ENCODE assay signal across 13 cellular contexts in genomic region chr10:110310741-110311140, GRCh38. TPM values are rescaled to one million over a fixed set of nuclear protein-coding genes. Genes with fewer than 3 reads are reported as not detected.
DNase-seq lines count a peak whose midpoint lies in the region; ATAC-seq and TF ChIP-seq lines count a peak whose summit lies in the region.
"Had no signal": no experiment of that assay in that cellular context is flagged by ENCODE, and none has a peak within 500 bp of the region (broad histone marks: within the 10 kb centered on the region; RNA-seq: fewer than 3 reads in every experiment).

No MANE protein-coding gene starts in this region.

- CTCF ChIA-PET in mammary epithelial cell (lab: Charles Lee; ENCODE audit: low non-redundant PET) = no interaction called here

- no peaks in the 10 kb centered on the region for H3K27me3 ChIP-seq in ACC112 (ENCODE audit: insufficient read depth, low read length)
- H3K27me3 ChIP-seq in mammary epithelial cell (ENCODE audit: insufficient read depth, low read length) = no peaks in the 10 kb centered on the region
- H3K27me3 ChIP-seq: BE2C, dorsolateral prefrontal cortex, gastroesophageal sphincter, neutrophil, spleen had no signal

- in situ Hi-C loops in mammary epithelial cell (cut with MboI; ENCODE audit: low sequenced_read_pairs in 2 of 2) = loop anchor here in 1 of 2 donors (10.0 to 25.0 kb wide), 2 partner anchors 234 to 552 kb away; partner anchors contain the start of gene PDCD4

- intact Hi-C loops in mammary epithelial cell (cut with micrococcal nuclease) = loop anchor here (1.0 to 5.0 kb wide), 6 partner anchors 43 to 582 kb away; no protein-coding TSS in a partner anchor

- DNase-seq in GDM1 (lab: John Stamatoyannopoulos, UW) (peak; percentile 27), T-helper 17 cell (no peak), kidney tubule cell (ENCODE audit: low spot score) (peak; percentile 60), mammary epithelial cell (no peak), NCI-H524 (lab: John Stamatoyannopoulos, UW) (no peak)
- no peak for DNase-seq in stimulated activated naive CD4-positive, alpha-beta T cell treated with Interleukin-2 at 50 U/mL for 16 hours (lab: John Stamatoyannopoulos, UW)
- DNase-seq: GOT3, spleen had no signal

- no peaks in the 10 kb centered on the region for H3K27me3 Mint-ChIP-seq in T-helper 17 cell

- H3K27ac Mint-ChIP-seq in T-helper 17 cell = peak overlapping the region; percentile 24

- H4K20me1 ChIP-seq in mammary epithelial cell (ENCODE audit: insufficient read depth, low read length) = no peaks in the 10 kb centered on the region

- ATAC-seq in T-helper 17 cell = no peak

- H2AFZ ChIP-seq in ACC112 (ENCODE audit: low read length, unreplicated experiment) (no peak overlapping the region), mammary epithelial cell (ENCODE audit: low read depth, low read length) (no peak overlapping the region)

- H3K79me2 ChIP-seq in ACC112 (ENCODE audit: control insufficient read depth, insufficient read depth, low read length, unreplicated experiment) (no peaks in the 10 kb centered on the region), mammary epithelial cell (ENCODE audit: insufficient read depth, low read length) (no peaks in the 10 kb centered on the region)

- H3K27ac ChIP-seq in ACC112 (ENCODE audit: low read depth, low read length) (peak overlapping the region; percentile 24; the same call in 1 of the 2 replicates), mammary epithelial cell (ENCODE audit: insufficient read depth, low read depth, low read length) (no peak overlapping the region)
- H3K27ac ChIP-seq: dorsolateral prefrontal cortex, gastroesophageal sphincter, neutrophil had no signal

- TF ChIP-seq CTCF in mammary epithelial cell (conservative IDR thresholded peaks at IDR 0.05 in 1 of 2, IDR thresholded peaks at IDR 0.05 in 1 of 2; ENCODE audit: extremely low read depth in 1 of 2, insufficient read depth in 1 of 2, low read depth in 1 of 2, low read length in 2 of 2) = no peak

- H3K4me2 ChIP-seq in mammary epithelial cell (ENCODE audit: insufficient read depth, low read depth, low read length) = no peak overlapping the region

- H3K36me3 Mint-ChIP-seq in T-helper 17 cell (ENCODE audit: low read depth) = no peaks in the 10 kb centered on the region

- no peak overlapping the region for H3K9ac ChIP-seq in mammary epithelial cell (ENCODE audit: insufficient read depth, low read length)

- H3K36me3 ChIP-seq in ACC112 (ENCODE audit: insufficient read depth, low read length) (no peaks in the 10 kb centered on the region), mammary epithelial cell (ENCODE audit: insufficient read depth, low read length) (no peaks in the 10 kb centered on the region)
- H3K36me3 ChIP-seq: BE2C, gastroesophageal sphincter, neutrophil, spleen had no signal

- H3K9me3 ChIP-seq in T-helper 17 cell (ENCODE audit: control insufficient read depth, low read length, poor library complexity, severe bottlenecking) (no peaks in the 10 kb centered on the region), mammary epithelial cell (replicated peaks; ENCODE audit: insufficient read depth, low read length) (no peaks in the 10 kb centered on the region)
- H3K9me3 ChIP-seq: BE2C, gastroesophageal sphincter, neutrophil, spleen had no signal

- BruUV-seq in mammary epithelial cell (replicated peaks; lab: Mats Ljungman, UMichigan) = no TSS peak

- H3K4me1 ChIP-seq in ACC112 (ENCODE audit: control insufficient read depth, insufficient read depth, low read length, unreplicated experiment) (peaks cover 31% of the 10 kb centered on the region), mammary epithelial cell (ENCODE audit: insufficient read depth, low read length) (peaks cover 13% of the 10 kb centered on the region)
- H3K4me1 ChIP-seq: BE2C had no signal

- dilution Hi-C loops in mammary epithelial cell (cut with HindIII; ENCODE audit: low sequenced_read_pairs) = no loop called here

- no peak overlapping the region for H3K4me3 Mint-ChIP-seq in T-helper 17 cell

- H3K4me3 ChIP-seq in ACC112 (ENCODE audit: low read depth, low read length) (no peak overlapping the region), mammary epithelial cell (replicated peaks in 1 of 3; ENCODE audit: insufficient read depth in 1 of 3, low read depth in 2 of 3, low read length in 3 of 3) (no peak overlapping the region)
- H3K4me3 ChIP-seq: gastroesophageal sphincter, spleen had no signal

- 43% methylated on average over 3 of the region's 3 CpGs for WGBS in mammary epithelial cell (ENCODE audit: low coverage, missing lambda C conversion rate)

- peaks cover 7% of the 10 kb centered on the region for H3K4me1 Mint-ChIP-seq in T-helper 17 cell

RNA-seq across cellular contexts. Expression of gene SMNDC1, which starts 6.0 kb away (rescaled TPM):
- total RNA-seq in T-helper 17 cell (10 to 100 TPM; 33.7 to 50.4 TPM), mammary epithelial cell (10 to 100 TPM in 1 of 2 donors, 1 to 10 TPM in 1; 6.5 to 42.8 TPM)
- polyA plus RNA-seq in mammary epithelial cell = 10.9 TPM
- polyA minus RNA-seq in mammary epithelial cell = 12.1 TPM

Comparison
In these comparisons a context has a peak if more than half of its experiments do, and no peak if none do; other contexts are left out.
1. DNase-seq: peak in GDM1 (single experiment) and kidney tubule cell (single experiment); none in T-helper 17 cell (0 of 3), mammary epithelial cell (single experiment), stimulated activated naive CD4-positive, alpha-beta T cell treated with Interleukin-2 at 50 U/mL for 16 hours (single experiment) and NCI-H524 (0 of 2).